1 cellular context compared by ENCODE assay signal in genomic region chr17:77394540-77395295, GRCh38.
TF ChIP-seq lines count a peak whose summit lies in the region.

No MANE protein-coding gene starts in this region.

TF ChIP-seq in HepG2, 621 proteins besides CTCF, POLR2A, EP300 and RAD21 (continued from another document and continues in another):
- TF ChIP-seq HNF1B (CRISPR knock-in tag; IDR thresholded peaks at IDR 0.05) (peak; percentile 79), FUBP1 (CRISPR knock-in tag; IDR thresholded peaks at IDR 0.05; ENCODE audit: borderline replicate concordance) (no peak), SETDB1 (CRISPR knock-in tag; IDR thresholded peaks at IDR 0.05; ENCODE audit: borderline replicate concordance) (no peak), KDM5A (IDR thresholded peaks at IDR 0.05; ENCODE audit: borderline replicate concordance, low read length) (no peak; the same call in 1 of the 2 replicates), ZNF10 (CRISPR knock-in tag; IDR thresholded peaks at IDR 0.05; ENCODE audit: borderline replicate concordance, low read depth) (no peak), ZBTB21 (CRISPR knock-in tag; IDR thresholded peaks at IDR 0.05) (no peak), THAP11 (CRISPR knock-in tag; IDR thresholded peaks at IDR 0.05) (no peak), ZNF512 (CRISPR knock-in tag; IDR thresholded peaks at IDR 0.05) (peak; percentile 62; the same call in 1 of the 2 replicates), UBTF (CRISPR knock-in tag; IDR thresholded peaks at IDR 0.05) (peak; percentile 90), TSC22D2 (CRISPR knock-in tag; IDR thresholded peaks at IDR 0.05; ENCODE audit: borderline replicate concordance) (no peak), ZNF468 (CRISPR knock-in tag; IDR thresholded peaks at IDR 0.05) (0 out of 2 replicates have a peak, but pooled peaks have one; percentile 72), BRCA1 (CRISPR knock-in tag; IDR thresholded peaks at IDR 0.05) (no peak), ZNF839 (CRISPR knock-in tag; IDR thresholded peaks at IDR 0.05; ENCODE audit: borderline replicate concordance) (0 out of 2 replicates have a peak, but pooled peaks have one; percentile 25), ZNF704 (CRISPR knock-in tag; IDR thresholded peaks at IDR 0.05; ENCODE audit: borderline replicate concordance) (no peak), FOXP4 (CRISPR knock-in tag; IDR thresholded peaks at IDR 0.05) (peak; percentile 52; the same call in 1 of the 2 replicates), ZNF280D (CRISPR knock-in tag; IDR thresholded peaks at IDR 0.05) (peak; percentile 87), ZNF280B (CRISPR knock-in tag; IDR thresholded peaks at IDR 0.05; ENCODE audit: borderline replicate concordance) (no peak), ERF (CRISPR knock-in tag; IDR thresholded peaks at IDR 0.05) (peak; percentile 88), AHR (CRISPR knock-in tag; IDR thresholded peaks at IDR 0.05) (no peak), PAWR (CRISPR knock-in tag; IDR thresholded peaks at IDR 0.05; ENCODE audit: borderline replicate concordance) (no peak), SMAD9 (CRISPR knock-in tag; IDR thresholded peaks at IDR 0.05) (no peak), ZFP90 (CRISPR knock-in tag; IDR thresholded peaks at IDR 0.05; ENCODE audit: borderline replicate concordance) (no peak), ZNF33A (CRISPR knock-in tag; IDR thresholded peaks at IDR 0.05; ENCODE audit: borderline replicate concordance) (no peak), MEF2D (CRISPR knock-in tag; IDR thresholded peaks at IDR 0.05) (peak; percentile 86), ZFP36L1 (CRISPR knock-in tag; IDR thresholded peaks at IDR 0.05) (no peak), ZNF597 (CRISPR knock-in tag; IDR thresholded peaks at IDR 0.05) (no peak), U2AF2 (IDR thresholded peaks at IDR 0.05; ENCODE audit: low read depth, low read length) (no peak), KAT2B (IDR thresholded peaks at IDR 0.05; ENCODE audit: borderline replicate concordance, low read depth, low read length) (no peak), ZNF329 (CRISPR knock-in tag; IDR thresholded peaks at IDR 0.05; ENCODE audit: low read depth) (peak; percentile 99), ZNF12 (CRISPR knock-in tag; IDR thresholded peaks at IDR 0.05) (no peak), JARID2 (CRISPR knock-in tag; IDR thresholded peaks at IDR 0.05; ENCODE audit: insufficient replicate concordance) (no peak), PLRG1 (conservative IDR thresholded peaks at IDR 0.05) (no peak), ETS1 (CRISPR knock-in tag; IDR thresholded peaks at IDR 0.05) (no peak), ISX (CRISPR knock-in tag; conservative IDR thresholded peaks at IDR 0.05) (no peak), THYN1 (CRISPR knock-in tag; IDR thresholded peaks at IDR 0.05; ENCODE audit: borderline replicate concordance, low read depth) (no peak)
